18 cellular contexts compared by ENCODE assay signal in genomic region chr14:101233861-101234587, GRCh38.
DNase-seq lines count a peak whose midpoint lies in the region; ATAC-seq and TF ChIP-seq lines count a peak whose summit lies in the region.
"Had no signal": no experiment of that assay in that cellular context is flagged by ENCODE, and none has a peak within 500 bp of the region (broad histone marks: within the 10 kb centered on the region; RNA-seq: fewer than 3 reads in every experiment).

No MANE protein-coding gene starts in this region.

- WGBS in endodermal cell (ENCODE audit: insufficient coverage in 1 of 2, insufficient read length in 1 of 2), 2 experiments = 90 to 94% methylated on average over 5 to 17 of the region's 17 CpGs

- H3K4me3 ChIP-seq in H7 (ENCODE audit: insufficient read depth, low read depth, low read length) (no peak overlapping the region), endodermal cell (ENCODE audit: low read length) (no peak overlapping the region)
- H3K4me3 ChIP-seq: GM23338 had no signal

- peak overlapping the region; percentile 49 for H3K27ac ChIP-seq in endodermal cell (ENCODE audit: low read depth, low read length)

- DNase-seq in H7 (peak; percentile 43), endodermal cell (peak; percentile 31), nephron progenitor cell (no peak), NCI-H510A (lab: John Stamatoyannopoulos, UW) (no peak), NCI-H82 treated with DMSO at 0.1 percent for 48 hours (lab: John Stamatoyannopoulos, UW; ENCODE audit: unreplicated experiment) (no peak), NOMO-1 treated with DMSO at 0.1 percent for 48 hours (lab: John Stamatoyannopoulos, UW; ENCODE audit: unreplicated experiment) (no peak)
- DNase-seq: ACHN; GF-D8; IMR-90; NCI-H1436 treated with DMSO at 0.1 percent for 48 hours; NCI-H2081 treated with DMSO at 0.1 percent for 48 hours; NCI-H2227 treated with DMSO at 0.1 percent for 48 hours; NCI-H526 treated with DMSO at 0.1 percent for 48 hours; NK-92 treated with Interleukin-12 subunit alpha and Interleukin-12 subunit beta, amount 100 ng/mL, for 24 hours; PC-3 had no signal

- H3K9me3 Mint-ChIP-seq in endodermal cell (no peaks in the 10 kb centered on the region), nephron progenitor cell (no peaks in the 10 kb centered on the region)
- peaks cover 3% of the 10 kb centered on the region for H3K9me3 Mint-ChIP-seq in stimulated activated memory B cell treated with anti-CD40 and anti-IgM and Interleukin-4, amounts not matched to agents 10 μg/mL and 1 μg/mL and 100 μg/mL, for 72 hours
- H3K9me3 Mint-ChIP-seq: CD4-positive, alpha-beta T cell; GM23338 had no signal

- no peaks in the 10 kb centered on the region for H3K36me3 Mint-ChIP-seq in endodermal cell (ENCODE audit: low read depth)
- H3K36me3 Mint-ChIP-seq in nephron progenitor cell (ENCODE audit: low read depth) = no peaks in the 10 kb centered on the region
- H3K36me3 Mint-ChIP-seq in stimulated activated memory B cell treated with anti-CD40 and anti-IgM and Interleukin-4, amounts not matched to agents 10 μg/mL and 1 μg/mL and 100 μg/mL, for 72 hours = no peaks in the 10 kb centered on the region

- no peak overlapping the region for H3K9ac ChIP-seq in endodermal cell (ENCODE audit: extremely low read depth, low read length, poor library complexity, severe bottlenecking)

- no peak overlapping the region for H3K4me3 Mint-ChIP-seq in endodermal cell
- peak overlapping the region; percentile 36 for H3K4me3 Mint-ChIP-seq in nephron progenitor cell
- no peak overlapping the region for H3K4me3 Mint-ChIP-seq in stimulated activated memory B cell treated with anti-CD40 and anti-IgM and Interleukin-4, amounts not matched to agents 10 μg/mL and 1 μg/mL and 100 μg/mL, for 72 hours
- H3K4me3 Mint-ChIP-seq: CD4-positive, alpha-beta T cell; GM23338 had no signal

- H3K27me3 ChIP-seq in H7 (ENCODE audit: control insufficient read depth, insufficient read depth, low read length) = no peaks in the 10 kb centered on the region
- no peaks in the 10 kb centered on the region for H3K27me3 ChIP-seq in endodermal cell (ENCODE audit: control insufficient read depth, insufficient read depth, low read length, poor library complexity, severe bottlenecking)

- H3K27ac Mint-ChIP-seq in endodermal cell (peak overlapping the region; percentile 26), nephron progenitor cell (no peak overlapping the region)
- no peak overlapping the region for H3K27ac Mint-ChIP-seq in stimulated activated memory B cell treated with anti-CD40 and anti-IgM and Interleukin-4, amounts not matched to agents 10 μg/mL and 1 μg/mL and 100 μg/mL, for 72 hours
- H3K27ac Mint-ChIP-seq: CD4-positive, alpha-beta T cell had no signal

- peaks cover 4% of the 10 kb centered on the region for H3K4me1 ChIP-seq in endodermal cell (ENCODE audit: control insufficient read depth, insufficient read depth, low read length)

- TF ChIP-seq CTCF in endodermal cell (conservative IDR thresholded peaks at IDR 0.05) (no peak), nephron progenitor cell (IDR thresholded peaks at IDR 0.05) (no peak)

- H3K9me3 ChIP-seq in endodermal cell (ENCODE audit: control insufficient read depth, low read length) = no peaks in the 10 kb centered on the region

- peaks cover 28% of the 10 kb centered on the region for H3K4me1 Mint-ChIP-seq in endodermal cell
- peaks cover 44% of the 10 kb centered on the region for H3K4me1 Mint-ChIP-seq in nephron progenitor cell
- no peaks in the 10 kb centered on the region for H3K4me1 Mint-ChIP-seq in stimulated activated memory B cell treated with anti-CD40 and anti-IgM and Interleukin-4, amounts not matched to agents 10 μg/mL and 1 μg/mL and 100 μg/mL, for 72 hours

- H3K27me3 Mint-ChIP-seq in endodermal cell (ENCODE audit: insufficient read depth) = no peaks in the 10 kb centered on the region
- H3K27me3 Mint-ChIP-seq in nephron progenitor cell (ENCODE audit: low read depth, poor library complexity) = peaks cover 19% of the 10 kb centered on the region
- peaks cover 30% of the 10 kb centered on the region for H3K27me3 Mint-ChIP-seq in stimulated activated memory B cell treated with anti-CD40 and anti-IgM and Interleukin-4, amounts not matched to agents 10 μg/mL and 1 μg/mL and 100 μg/mL, for 72 hours

- H3K36me3 ChIP-seq in H7 (replicated peaks; ENCODE audit: control insufficient read depth, insufficient read depth, low read length) (no peaks in the 10 kb centered on the region), endodermal cell (ENCODE audit: control insufficient read depth, insufficient read depth, low read length) (no peaks in the 10 kb centered on the region)

- ATAC-seq in stimulated activated memory B cell treated with anti-CD40 and anti-IgM and Interleukin-4, amounts not matched to agents 10 μg/mL and 1 μg/mL and 100 μg/mL, for 72 hours = peak; percentile 12

Comparison
In these comparisons a context has a peak if more than half of its experiments do, and no peak if none do; other contexts are left out.
1. DNase-seq: peak in H7 (single experiment) and endodermal cell (single experiment); none in nephron progenitor cell (single experiment), NCI-H510A (single experiment), NCI-H82 treated with DMSO at 0.1 percent for 48 hours (single experiment) and NOMO-1 treated with DMSO at 0.1 percent for 48 hours (single experiment).